8 cellular contexts compared by ENCODE assay signal in genomic region chr7:45917658-45918057, GRCh38. TPM values are rescaled to one million over a fixed set of nuclear protein-coding genes. Genes with fewer than 3 reads are reported as not detected.
DNase-seq lines count a peak whose midpoint lies in the region; ATAC-seq lines count a peak whose summit lies in the region.

No MANE protein-coding gene starts in this region.

- peak; percentile 87 for DNase-seq in EH (ENCODE audit: low read depth)
- peak; percentile 79 for DNase-seq in MG63
- peak; percentile 44 to 70 (median 51) for DNase-seq in T-helper 17 cell
- DNase-seq in astrocyte of the hippocampus (ENCODE audit: low read depth, low spot score), result peak; percentile 86
- DNase-seq in hypothalamus (lab: John Stamatoyannopoulos, UW), result peak in 46 of 51 donors; percentile 11 to 82 (median 49)

- H3K36me3 Mint-ChIP-seq in T-helper 17 cell (ENCODE audit: low read depth), result no peaks in the 10 kb centered on the region

- peaks cover 20 to 35% (median 27%) of the 10 kb centered on the region in 3 donors for H3K4me1 ChIP-seq in skeletal muscle tissue (ENCODE audit: control insufficient read depth in 3 of 3, insufficient read depth in 3 of 3, low read length in 3 of 3)

- no peak overlapping the region for H3K27ac ChIP-seq in skeletal muscle tissue (ENCODE audit: low read depth, low read length)

- peak overlapping the region; percentile 69 for H3K4me3 ChIP-seq in MG63
- peak overlapping the region; percentile 8 to 39 (median 8) for H3K4me3 ChIP-seq in skeletal muscle tissue (ENCODE audit: low read length in 3 of 3)

- H3K4me3 Mint-ChIP-seq in T-helper 17 cell, result peak overlapping the region; percentile 33

- peaks cover 51% of the 10 kb centered on the region for H3K27me3 Mint-ChIP-seq in T-helper 17 cell

- H3K4me1 Mint-ChIP-seq in T-helper 17 cell, result peaks cover 16% of the 10 kb centered on the region

- no peak overlapping the region for H3K27ac Mint-ChIP-seq in T-helper 17 cell

- no peak overlapping the region for H3K9ac ChIP-seq in skeletal muscle tissue (ENCODE audit: low read depth in 1 of 3, low read length in 3 of 3)

- ATAC-seq in GM21723 (IDR thresholded peaks at IDR 0.05; ENCODE audit: unreplicated experiment), result peak; percentile 81
- ATAC-seq in T-helper 17 cell, result peak; percentile 35
- no peak for ATAC-seq in HG03521 (IDR thresholded peaks at IDR 0.05; ENCODE audit: unreplicated experiment)

- no peaks in the 10 kb centered on the region for H3K27me3 ChIP-seq in MG63
- H3K27me3 ChIP-seq in skeletal muscle tissue (ENCODE audit: control insufficient read depth in 3 of 3, insufficient read depth in 3 of 3, low read length in 3 of 3), result peaks cover 20 to 43% (median 21%) of the 10 kb centered on the region in 3 donors

- peaks cover 52% of the 10 kb centered on the region for H3K36me3 ChIP-seq in MG63
- peaks cover 5 to 14% (median 6%) of the 10 kb centered on the region in 3 donors for H3K36me3 ChIP-seq in skeletal muscle tissue (ENCODE audit: control insufficient read depth in 3 of 3, insufficient read depth in 3 of 3, low read length in 3 of 3)

- H3K9me3 ChIP-seq in MG63, result no peaks in the 10 kb centered on the region
- no peaks in the 10 kb centered on the region for H3K9me3 ChIP-seq in T-helper 17 cell (ENCODE audit: control insufficient read depth, low read length, poor library complexity, severe bottlenecking)
- H3K9me3 ChIP-seq in skeletal muscle tissue (ENCODE audit: control insufficient read depth in 3 of 3, low read length in 3 of 3), result no peaks in the 10 kb centered on the region

RNA-seq across cellular contexts. Expression of gene IGFBP3, which starts 3.4 kb away (rescaled TPM):
- 224 and 281 TPM in 2 replicates for total RNA-seq in MG63 (2014; rRNA removed; shearing (Covaris generic); ENCODE audit: low replicate concordance)
- 10 to 100 TPM in 1 of 2 donors, 1 to 10 TPM in 1; 7.2 to 19.0 TPM for total RNA-seq in T-helper 17 cell
- 112 TPM for total RNA-seq in skeletal muscle tissue

RNA-seq across cellular contexts. Expression of gene IGFBP1, which starts 29.4 kb away (rescaled TPM):
- total RNA-seq in MG63 (2014; rRNA removed; shearing (Covaris generic); ENCODE audit: low replicate concordance), result not detected in 2 replicates
- total RNA-seq in T-helper 17 cell (not detected), skeletal muscle tissue (not detected)

RNA-seq across cellular contexts. Expression of gene CCDC201, which starts 44.8 kb away (rescaled TPM):
- not detected in 2 replicates for total RNA-seq in MG63 (2014; rRNA removed; shearing (Covaris generic); ENCODE audit: low replicate concordance)
- total RNA-seq in T-helper 17 cell, result not detected
- total RNA-seq in skeletal muscle tissue, result not detected
